Comparison of ENCODE assay signal across 8 cellular contexts in genomic region chr19:1811942-1812425, GRCh38. TPM values are rescaled to one million over a fixed set of nuclear protein-coding genes. Genes with fewer than 3 reads are reported as not detected.
DNase-seq lines count a peak whose midpoint lies in the region; ATAC-seq, FAIRE-seq and TF ChIP-seq lines count a peak whose summit lies in the region.

Gene ATP8B3, minus strand, starts transcription at chr19:1812276. Its CDS starts 540 bp downstream, at chr19:1811736.

- POLR2A ChIA-PET in CD4-positive, alpha-beta memory T cell (lab: Charles Lee; ENCODE audit: partially characterized antibody): interaction anchor here (1.0 to 1.1 kb wide), 3 partner anchors 14 to 159 kb away, joined by 3 read pairs; partner anchors contain the start of gene TCF3

- peaks cover 3 to 14% of the 10 kb centered on the region in 2 donors for H3K36me3 Mint-ChIP-seq in CD4-positive, alpha-beta memory T cell

- FAIRE-seq in urothelium cell line (lab: Jason Lieb, UNC) (peak; percentile 27), HTR-8/SVneo (lab: Jason Lieb, UNC) (no peak)

- peaks cover 14% of the 10 kb centered on the region for H3K4me1 ChIP-seq in CD4-positive, alpha-beta memory T cell (ENCODE audit: insufficient read depth, low read length)
- H3K4me1 ChIP-seq in Karpas-422 (ENCODE audit: low read length) (peaks cover 19% of the 10 kb centered on the region), breast epithelium (peaks cover 0 to 6% of the 10 kb centered on the region in 2 donors), mesodermal cell (ENCODE audit: control insufficient read depth, insufficient read depth, low read length, poor library complexity, severe bottlenecking) (no peaks in the 10 kb centered on the region)

- DNase-seq in CD4-positive, alpha-beta memory T cell: peak in 2 of 5 donors; percentile 48 to 52
- DNase-seq in Karpas-422 (no peak), breast epithelium (ENCODE audit: low spot score in 2 of 2) (no peak), urothelium cell line (ENCODE audit: low spot score) (no peak), HTR-8/SVneo (ENCODE audit: insufficient read length, low spot score) (no peak)

- peak within 1 kb of the TSS; percentile 75 for H3K4me2 ChIP-seq in Karpas-422 (ENCODE audit: low read depth, low read length, poor library complexity, severe bottlenecking)

- no peaks in the 10 kb centered on the region for H3K9me3 Mint-ChIP-seq in CD4-positive, alpha-beta memory T cell

- peaks cover 7% of the 10 kb centered on the region for H3K36me3 ChIP-seq in CD4-positive, alpha-beta memory T cell (ENCODE audit: insufficient read depth, low read length)
- H3K36me3 ChIP-seq in Karpas-422 (ENCODE audit: insufficient read depth, low read length): no peaks in the 10 kb centered on the region
- peaks cover 5% of the 10 kb centered on the region for H3K36me3 ChIP-seq in breast epithelium
- H3K36me3 ChIP-seq in mesodermal cell (ENCODE audit: control insufficient read depth, insufficient read depth, low read length): peaks cover 22% of the 10 kb centered on the region

- H3K4me3 ChIP-seq in CD4-positive, alpha-beta memory T cell (ENCODE audit: low read length in 2 of 2): peak within 1 kb of the TSS; percentile 73
- H3K4me3 ChIP-seq in Karpas-422 (ENCODE audit: low read length): peak within 1 kb of the TSS; percentile 61
- peak within 1 kb of the TSS; percentile 45 to 73 (median 59) for H3K4me3 ChIP-seq in breast epithelium
- peak within 1 kb of the TSS; percentile 45 for H3K4me3 ChIP-seq in mesodermal cell (ENCODE audit: extremely low read depth, insufficient read depth, low read length, poor library complexity, severe bottlenecking)

- no peaks in the 10 kb centered on the region for H3K79me2 ChIP-seq in Karpas-422 (ENCODE audit: low read length)

- H3K27me3 ChIP-seq in CD4-positive, alpha-beta memory T cell (ENCODE audit: insufficient read depth, low read length): no peaks in the 10 kb centered on the region
- H3K27me3 ChIP-seq in Karpas-422 (ENCODE audit: low read length) (no peaks in the 10 kb centered on the region), breast epithelium (no peaks in the 10 kb centered on the region)

- no peaks in the 10 kb centered on the region for H3K9me3 ChIP-seq in CD4-positive, alpha-beta memory T cell (ENCODE audit: control insufficient read depth in 1 of 2, low read length in 2 of 2)
- H3K9me3 ChIP-seq in Karpas-422 (ENCODE audit: low read length) (no peaks in the 10 kb centered on the region), breast epithelium (no peaks in the 10 kb centered on the region), mesodermal cell (ENCODE audit: control insufficient read depth, low read length) (no peaks in the 10 kb centered on the region)

- peak within 1 kb of the TSS; percentile 87 to 98 (median 95) for H3K27ac Mint-ChIP-seq in CD4-positive, alpha-beta memory T cell

- H3K9me2 ChIP-seq in Karpas-422 (replicated peaks; ENCODE audit: insufficient read depth, low read length): no peaks in the 10 kb centered on the region

- peak within 1 kb of the TSS; percentile 86 to 99 (median 96) for H3K4me3 Mint-ChIP-seq in CD4-positive, alpha-beta memory T cell

- peak within 1 kb of the TSS; percentile 68 for H3K9ac ChIP-seq in Karpas-422 (ENCODE audit: low read length)

- no peak for TF ChIP-seq POLR2A in breast epithelium (IDR thresholded peaks at IDR 0.05)

- WGBS in mesodermal cell (ENCODE audit: insufficient coverage in 2 of 2), 2 experiments: 2 to 9% methylated on average over 6 to 11 of the region's 48 CpGs

- ATAC-seq in GM19455 (IDR thresholded peaks at IDR 0.05; ENCODE audit: unreplicated experiment): peak; percentile 21
- no peak for ATAC-seq in HG02623 (IDR thresholded peaks at IDR 0.05; ENCODE audit: unreplicated experiment)

- H4K20me1 ChIP-seq in Karpas-422 (ENCODE audit: insufficient read depth, low read depth, low read length): no peaks in the 10 kb centered on the region

- H3K27ac ChIP-seq in CD4-positive, alpha-beta memory T cell (ENCODE audit: low read depth, low read length): peak within 1 kb of the TSS; percentile 42
- H3K27ac ChIP-seq in Karpas-422 (ENCODE audit: low read length): no peak within 1 kb of the TSS; the same call in 1 of the 2 replicates
- H3K27ac ChIP-seq in breast epithelium: peak within 1 kb of the TSS; percentile 64 to 80
- peak within 1 kb of the TSS; percentile 49 for H3K27ac ChIP-seq in mesodermal cell (ENCODE audit: low read depth, low read length, severe bottlenecking)

- CTCF ChIA-PET in CD4-positive, alpha-beta memory T cell (lab: Charles Lee; ENCODE audit: partially characterized antibody): no interaction called here

- TF ChIP-seq CTCF in breast epithelium (IDR thresholded peaks at IDR 0.05): no peak

- H2AFZ ChIP-seq in Karpas-422 (ENCODE audit: low read length): no peak within 1 kb of the TSS

- no peaks in the 10 kb centered on the region for H3K27me3 Mint-ChIP-seq in CD4-positive, alpha-beta memory T cell

- intact Hi-C loops in CD4-positive, alpha-beta memory T cell (cut with micrococcal nuclease): loop anchor here (1.0 to 5.0 kb wide), 6 partner anchors 23 to 220 kb away; partner anchors contain the start of genes MBD3, REXO1 and UQCR11
- intact Hi-C loops in breast epithelium (cut with DNase I; ENCODE audit: low total_unique reads): no loop called here

- H3K4me1 Mint-ChIP-seq in CD4-positive, alpha-beta memory T cell: peaks cover 10 to 15% (median 11%) of the 10 kb centered on the region in 4 donors

RNA-seq across cellular contexts. Expression of gene ATP8B3, which starts in this region (rescaled TPM):
- 1 to 10 TPM; 4.9 to 5.5 TPM for total RNA-seq in CD4-positive, alpha-beta memory T cell
- 1 to 10 TPM in 1 of 2 donors, under 1 TPM in 1; 0.73 to 2.3 TPM for polyA plus RNA-seq in CD4-positive, alpha-beta memory T cell
- 1.0 and 6.0 TPM in 2 replicates for total RNA-seq in Karpas-422 (2014; rRNA removed; shearing (Covaris generic); ENCODE audit: low replicate concordance)
- 1 to 10 TPM in 2 of 3 donors, under 1 TPM in 1; 0.66 to 1.4 (median 1.0) TPM for total RNA-seq in breast epithelium
- polyA plus RNA-seq in mesodermal cell (2013, experiment 1 of 2): 8.7 TPM
- polyA plus RNA-seq in mesodermal cell (2013, experiment 2 of 2): 7.0 TPM
